Comparison of ENCODE assay signal across 27 cellular contexts in the genomic region with DNA sequence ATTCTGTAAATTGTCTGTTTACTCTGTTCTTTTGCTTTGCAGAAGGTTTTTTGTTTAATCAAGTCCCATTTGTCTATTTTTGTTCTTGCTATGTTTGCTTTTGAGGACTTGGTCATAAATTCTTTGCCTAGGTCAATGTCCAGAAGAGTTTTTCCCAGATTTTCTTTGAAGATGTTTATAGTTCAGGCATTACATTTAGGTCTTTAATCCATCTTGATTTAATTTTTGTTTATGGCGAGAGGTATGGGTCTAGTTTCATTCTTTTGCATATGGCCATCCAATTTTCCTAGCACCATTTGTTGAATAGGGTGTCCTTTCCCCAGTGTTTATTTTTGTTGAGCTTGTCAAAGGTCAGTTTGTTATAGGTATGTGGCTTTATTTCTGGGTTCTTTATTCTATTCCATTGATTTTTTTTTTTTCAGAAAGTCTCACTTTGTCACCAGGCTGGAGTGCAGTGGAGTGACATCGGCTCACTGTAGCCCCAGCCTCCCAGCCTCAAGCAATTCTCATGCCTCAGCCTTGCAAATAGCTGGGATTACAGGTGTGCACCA.
"Had no signal": no experiment of that assay in that cellular context is flagged by ENCODE, and none has a peak within 500 bp of the region (broad histone marks: within the 10 kb centered on the region; RNA-seq: fewer than 3 reads in every experiment).

No MANE protein-coding gene starts in this region.

- H3K27ac Mint-ChIP-seq: dendritic cell treated with granulocyte-macrophage colony-stimulating factor and Interleukin-4, amounts not matched to agents 40 ng/mL and 50 ng/mL, for 4 days; effector memory CD8-positive, alpha-beta T cell; endodermal cell; immature natural killer cell; mesothelial cell of epicardium had no signal

- H3K4me3 Mint-ChIP-seq: dendritic cell treated with granulocyte-macrophage colony-stimulating factor and Interleukin-4, amounts not matched to agents 40 ng/mL and 50 ng/mL, for 4 days; effector memory CD8-positive, alpha-beta T cell; endodermal cell; immature natural killer cell; mesothelial cell of epicardium; naive B cell had no signal

- H3K9me3 ChIP-seq: colonic mucosa, esophagus squamous epithelium, gastrocnemius medialis, lower lobe of right lung, mucosa of descending colon had no signal

- H3K4me1 ChIP-seq: colonic mucosa, gastrocnemius medialis, heart right ventricle, left ventricle myocardium inferior, lower lobe of right lung had no signal

- DNase-seq: colonic mucosa; cortex of kidney; effector CD8-positive, alpha-beta T cell; effector memory CD8-positive, alpha-beta T cell; endodermal cell; erythroblast; esophagus squamous epithelium; foreskin fibroblast; foreskin melanocyte; gastrocnemius medialis; glutamatergic neuron; head of caudate nucleus; heart right ventricle; hypothalamus; immature natural killer cell; left cardiac atrium; left ventricle myocardium inferior; lower lobe of right lung; mesenchymal stem cell; mucosa of descending colon; naive B cell had no signal

- H3K27ac ChIP-seq: colonic mucosa, epithelial cell of prostate, esophagus squamous epithelium, gastrocnemius medialis, heart right ventricle, left ventricle myocardium inferior, lower lobe of right lung had no signal

- H3K27me3 Mint-ChIP-seq: dendritic cell treated with granulocyte-macrophage colony-stimulating factor and Interleukin-4, amounts not matched to agents 40 ng/mL and 50 ng/mL, for 4 days had no signal

- H3K36me3 Mint-ChIP-seq: naive B cell had no signal

- H3K9me3 Mint-ChIP-seq: effector memory CD8-positive, alpha-beta T cell had no signal

- ATAC-seq: effector memory CD8-positive, alpha-beta T cell; esophagus mucosa; gastrocnemius medialis; heart right ventricle; left cardiac atrium; lower lobe of right lung; mucosa of descending colon had no signal

- H3K4me3 ChIP-seq: colonic mucosa, esophagus squamous epithelium, gastrocnemius medialis, heart right ventricle, left ventricle myocardium inferior, lower lobe of right lung, mucosa of descending colon had no signal

- H3K36me3 ChIP-seq: colonic mucosa, esophagus squamous epithelium, gastrocnemius medialis, heart right ventricle, left ventricle myocardium inferior, lower lobe of right lung had no signal

- H3K27me3 ChIP-seq: colonic mucosa, esophagus squamous epithelium, gastrocnemius medialis, heart right ventricle had no signal

- FAIRE-seq: endometrium, keratinocyte had no signal

- H3K4me1 Mint-ChIP-seq: endodermal cell, immature natural killer cell, mesothelial cell of epicardium, naive B cell had no signal
